13 cellular contexts compared by ENCODE assay signal in genomic region chr4:107901213-107901934, GRCh38.
"Had no signal": no experiment of that assay in that cellular context is flagged by ENCODE, and none has a peak within 500 bp of the region (broad histone marks: within the 10 kb centered on the region; RNA-seq: fewer than 3 reads in every experiment).

No MANE protein-coding gene starts in this region.

- H3K27ac ChIP-seq: breast epithelium, neural progenitor cell, prostate gland, SK-N-MC had no signal

- H3K36me3 ChIP-seq: breast epithelium, neural progenitor cell, prostate gland had no signal

- ATAC-seq: esophagus mucosa; stimulated activated naive CD8-positive, alpha-beta T cell treated with anti-CD3 and anti-CD28 coated beads, Interleukin-15, amount 100 ng/mL, for 72 hours had no signal

- H2AFZ ChIP-seq: neural progenitor cell had no signal

- H3K27me3 ChIP-seq: breast epithelium, neural progenitor cell had no signal

- DNase-seq: activated CD4-positive, alpha-beta T cell treated with anti-CD3 and anti-CD28 coated beads, Interleukin-2, amount 50 U/mL, for 48 hours; activated gamma-delta T cell; cerebellar nuclear complex; effector CD4-positive, alpha-beta T cell; hypothalamus; islet precursor cell; naive B cell; stimulated activated naive CD8-positive, alpha-beta T cell treated with anti-CD3 and anti-CD28 coated beads, Interleukin-15, amount 100 ng/mL, for 72 hours had no signal

- H3K4me3 ChIP-seq: breast epithelium, neural progenitor cell, prostate gland, SK-N-MC had no signal

- H3K4me2 ChIP-seq: neural progenitor cell had no signal

- H3K9ac ChIP-seq: neural progenitor cell had no signal

- H3K9me3 ChIP-seq: breast epithelium, prostate gland had no signal

- H3K4me1 ChIP-seq: breast epithelium, neural progenitor cell had no signal
